Comparison of ENCODE assay signal across 25 cellular contexts in the genomic region with DNA sequence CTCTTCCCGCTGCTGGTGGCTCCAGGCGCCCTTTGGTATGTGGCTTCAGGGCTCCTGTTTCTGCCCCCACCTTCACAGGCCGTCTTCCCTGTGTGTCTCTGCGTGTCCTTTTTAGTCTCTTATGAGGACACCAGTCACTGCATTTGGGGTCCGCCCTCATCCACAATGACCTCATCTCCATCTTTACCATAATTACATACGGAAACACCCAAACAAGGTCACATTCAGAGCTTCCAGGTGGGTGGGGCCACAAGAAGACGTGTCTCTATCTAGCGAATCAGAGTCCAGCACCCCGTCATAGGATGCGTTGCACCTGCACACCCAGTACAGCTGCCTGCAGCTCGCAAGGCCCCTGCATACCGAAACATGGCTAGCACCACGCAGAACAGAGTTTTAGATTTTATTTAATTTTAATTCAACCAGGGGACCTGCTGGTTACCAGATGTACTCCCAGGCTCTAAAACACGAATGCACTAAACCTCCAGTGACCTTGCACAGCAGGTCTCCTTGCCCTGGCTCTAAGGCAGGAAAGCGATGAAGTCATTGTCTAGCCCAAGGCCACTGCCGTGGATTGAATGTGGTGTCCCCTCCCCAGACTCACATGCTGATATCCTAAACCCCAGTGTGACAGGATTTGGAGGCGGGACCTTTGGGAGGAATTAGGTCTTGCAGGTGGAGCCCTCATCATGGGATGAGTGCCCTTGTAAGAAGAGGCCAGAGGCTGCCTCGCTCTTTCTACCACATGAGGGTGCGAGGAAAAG. TPM values are rescaled to one million over a fixed set of nuclear protein-coding genes. Genes with fewer than 3 reads are reported as not detected.
DNase-seq lines count a peak whose midpoint lies in the region; ATAC-seq and TF ChIP-seq lines count a peak whose summit lies in the region.
"Had no signal": no experiment of that assay in that cellular context is flagged by ENCODE, and none has a peak within 500 bp of the region (broad histone marks: within the 10 kb centered on the region; RNA-seq: fewer than 3 reads in every experiment).

No MANE protein-coding gene starts in this region.

- H3K27me3 ChIP-seq in BLaER1 treated with 17β-estradiol and CSF1 and Interleukin-3, amounts not matched to agents 10 nM and 100 nM = peaks cover 0 to 40% (median 0%) of the 10 kb centered on the region in 11 experiments; a peak in 6 of 22 replicates
- H3K27me3 ChIP-seq in HUES6 (ENCODE audit: control insufficient read depth, insufficient read depth, low read length) = no peaks in the 10 kb centered on the region
- H3K27me3 ChIP-seq: stomach had no signal

- no peak overlapping the region for H3K27ac ChIP-seq in BLaER1 treated with 17β-estradiol and CSF1 and Interleukin-3, amounts not matched to agents 10 nM and 100 nM
- H3K27ac ChIP-seq in HUES6 (ENCODE audit: low read depth, low read length) (0 out of 2 replicates have a peak overlapping the region, but pooled peaks have one; percentile 50), caudate nucleus (ENCODE audit: low read depth, low read length) (no peak overlapping the region)
- H3K27ac ChIP-seq: neutrophil, stomach had no signal

- peak overlapping the region in 10 of 11 experiments; percentile 45 to 92 (median 85); a peak in 19 of 22 replicates for H3K4me2 ChIP-seq in BLaER1 treated with 17β-estradiol and CSF1 and Interleukin-3, amounts not matched to agents 10 nM and 100 nM

- no peaks in the 10 kb centered on the region for H3K27me3 Mint-ChIP-seq in WTC11 (ENCODE audit: low read depth)
- H3K27me3 Mint-ChIP-seq: activated naive CD4-positive, alpha-beta T cell treated with anti-CD3 and anti-CD28 coated beads, Interleukin-2, amount 50 U/mL, for 24 hours; CD4-positive, alpha-beta T cell had no signal

- POLR2A ChIA-PET in WTC11 (lab: Charles Lee) = no interaction called here

- CTCF ChIA-PET in WTC11 (lab: Charles Lee) = interaction anchor here (0.6 to 2.0 kb wide), 4 partner anchors 17 to 58 kb away, joined by 3 to 11 read pairs (median 4); no protein-coding TSS in a partner anchor

- H3K9ac ChIP-seq in BLaER1 treated with 17β-estradiol and CSF1 and Interleukin-3, amounts not matched to agents 10 nM and 100 nM = no peak overlapping the region
- peak overlapping the region; percentile 78 for H3K9ac ChIP-seq in HUES6 (ENCODE audit: low read length)

- H3K9me3 ChIP-seq in BLaER1 treated with 17β-estradiol and CSF1 and Interleukin-3, amounts not matched to agents 10 nM and 100 nM (replicated peaks in 1 of 11) = peaks cover 0 to 8% (median 0%) of the 10 kb centered on the region in 11 experiments; a peak in 1 of 22 replicates
- no peaks in the 10 kb centered on the region for H3K9me3 ChIP-seq in HUES6 (ENCODE audit: control insufficient read depth, insufficient read depth, low read depth, low read length)
- H3K9me3 ChIP-seq: neutrophil, stomach had no signal

- no peak for DNase-seq in WTC11 (ENCODE audit: low spot score)
- peak; percentile 63 for DNase-seq in left kidney (ENCODE audit: low read depth, low spot score)
- DNase-seq in caudate nucleus (lab: John Stamatoyannopoulos, UW) = no peak
- DNase-seq in activated gamma-delta T cell (lab: John Stamatoyannopoulos, UW) = no peak
- no peak for DNase-seq in activated CD8-positive, alpha-beta memory T cell treated with anti-CD3 and anti-CD28 coated beads, Interleukin-2, amount 50 U/mL, for 48 hours
- DNase-seq: activated T-cell treated with anti-CD3 and anti-CD28 coated beads, Interleukin-2, amount 50 U/mL, for 72 hours; aorta; CD4-positive, alpha-beta T cell; cerebellar nuclear complex; DMS153; effector memory CD4-positive, alpha-beta T cell; GOT3; immature natural killer cell; NCI-H1417 treated with DMSO at 0.1 percent for 48 hours; NCI-H82; stimulated activated CD4-positive, alpha-beta T cell treated with anti-CD3 and anti-CD28 coated beads, Interleukin-4, amount 100 ng/mL, for 4 hours; stomach; T-helper 9 cell; trophoblast cell had no signal

- H4K20me1 ChIP-seq in BLaER1 treated with 17β-estradiol and CSF1 and Interleukin-3, amounts not matched to agents 10 nM and 100 nM = peaks cover 0 to 25% (median 0%) of the 10 kb centered on the region in 11 experiments; a peak in 2 of 22 replicates

- peaks cover 15% of the 10 kb centered on the region for H3K4me1 Mint-ChIP-seq in WTC11
- H3K4me1 Mint-ChIP-seq: activated naive CD4-positive, alpha-beta T cell treated with anti-CD3 and anti-CD28 coated beads, Interleukin-2, amount 50 U/mL, for 24 hours; immature natural killer cell had no signal

- TF ChIP-seq CTCF in WTC11 (IDR thresholded peaks at IDR 0.05) = no peak

- H3K36me3 ChIP-seq in BLaER1 treated with 17β-estradiol and CSF1 and Interleukin-3, amounts not matched to agents 10 nM and 100 nM = no peaks in the 10 kb centered on the region
- H3K36me3 ChIP-seq in HUES6 (ENCODE audit: control insufficient read depth, insufficient read depth, low read length) = no peaks in the 10 kb centered on the region
- H3K36me3 ChIP-seq: neutrophil, stomach had no signal

- H3K4me1 ChIP-seq in BLaER1 treated with 17β-estradiol and CSF1 and Interleukin-3, amounts not matched to agents 10 nM and 100 nM = peaks cover 6 to 93% (median 88%) of the 10 kb centered on the region in 10 experiments; a peak in 19 of 20 replicates
- peaks cover 21% of the 10 kb centered on the region for H3K4me1 ChIP-seq in HUES6 (ENCODE audit: control insufficient read depth, insufficient read depth, low read length)
- H3K4me1 ChIP-seq: stomach had no signal

- H3K9me3 Mint-ChIP-seq in WTC11 = no peaks in the 10 kb centered on the region
- H3K9me3 Mint-ChIP-seq: activated naive CD4-positive, alpha-beta T cell treated with anti-CD3 and anti-CD28 coated beads, Interleukin-2, amount 50 U/mL, for 24 hours; activated T-cell treated with anti-CD3 and anti-CD28 coated beads, Interleukin-2, amount 50 U/mL, for 72 hours; CD4-positive, alpha-beta T cell; immature natural killer cell had no signal

- no peak overlapping the region for H3K4me3 ChIP-seq in BLaER1 treated with 17β-estradiol and CSF1 and Interleukin-3, amounts not matched to agents 10 nM and 100 nM
- no peak overlapping the region for H3K4me3 ChIP-seq in HUES6 (ENCODE audit: low read depth, low read length)
- H3K4me3 ChIP-seq: GM12878, stomach had no signal

- H3K27ac Mint-ChIP-seq in WTC11 = no peak overlapping the region; the same call in 1 of the 2 replicates
- H3K27ac Mint-ChIP-seq: activated naive CD4-positive, alpha-beta T cell treated with anti-CD3 and anti-CD28 coated beads, Interleukin-2, amount 50 U/mL, for 24 hours; activated T-cell treated with anti-CD3 and anti-CD28 coated beads, Interleukin-2, amount 50 U/mL, for 72 hours; CD4-positive, alpha-beta T cell; immature natural killer cell had no signal

- H3K36me3 Mint-ChIP-seq in WTC11 = no peaks in the 10 kb centered on the region
- H3K36me3 Mint-ChIP-seq: activated naive CD4-positive, alpha-beta T cell treated with anti-CD3 and anti-CD28 coated beads, Interleukin-2, amount 50 U/mL, for 24 hours; immature natural killer cell had no signal

- ATAC-seq in WTC11 (peak; percentile 50), HG02610 (IDR thresholded peaks at IDR 0.05; ENCODE audit: unreplicated experiment) (no peak)
- ATAC-seq: activated T-cell treated with anti-CD3 and anti-CD28 coated beads, Interleukin-2, amount 50 U/mL, for 72 hours; GM12878 had no signal

- no peak overlapping the region for H3K4me3 Mint-ChIP-seq in WTC11
- H3K4me3 Mint-ChIP-seq: activated naive CD4-positive, alpha-beta T cell treated with anti-CD3 and anti-CD28 coated beads, Interleukin-2, amount 50 U/mL, for 24 hours; activated T-cell treated with anti-CD3 and anti-CD28 coated beads, Interleukin-2, amount 50 U/mL, for 72 hours; CD4-positive, alpha-beta T cell; immature natural killer cell had no signal

TF ChIP-seq in WTC11, 78 proteins besides CTCF, POLR2A, EP300 and RAD21 (continues in another document):
- TF ChIP-seq, protein P1, sequence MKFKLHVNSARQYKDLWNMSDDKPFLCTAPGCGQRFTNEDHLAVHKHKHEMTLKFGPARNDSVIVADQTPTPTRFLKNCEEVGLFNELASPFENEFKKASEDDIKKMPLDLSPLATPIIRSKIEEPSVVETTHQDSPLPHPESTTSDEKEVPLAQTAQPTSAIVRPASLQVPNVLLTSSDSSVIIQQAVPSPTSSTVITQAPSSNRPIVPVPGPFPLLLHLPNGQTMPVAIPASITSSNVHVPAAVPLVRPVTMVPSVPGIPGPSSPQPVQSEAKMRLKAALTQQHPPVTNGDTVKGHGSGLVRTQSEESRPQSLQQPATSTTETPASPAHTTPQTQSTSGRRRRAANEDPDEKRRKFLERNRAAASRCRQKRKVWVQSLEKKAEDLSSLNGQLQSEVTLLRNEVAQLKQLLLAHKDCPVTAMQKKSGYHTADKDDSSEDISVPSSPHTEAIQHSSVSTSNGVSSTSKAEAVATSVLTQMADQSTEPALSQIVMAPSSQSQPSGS (CRISPR knock-in tag; IDR thresholded peaks at IDR 0.05; ENCODE audit: borderline replicate concordance, low read depth) = no peak
- no peak for TF ChIP-seq USF2 (CRISPR knock-in tag; IDR thresholded peaks at IDR 0.05)
- no peak for TF ChIP-seq E2F1 (CRISPR knock-in tag; IDR thresholded peaks at IDR 0.05)
- TF ChIP-seq, protein P2, sequence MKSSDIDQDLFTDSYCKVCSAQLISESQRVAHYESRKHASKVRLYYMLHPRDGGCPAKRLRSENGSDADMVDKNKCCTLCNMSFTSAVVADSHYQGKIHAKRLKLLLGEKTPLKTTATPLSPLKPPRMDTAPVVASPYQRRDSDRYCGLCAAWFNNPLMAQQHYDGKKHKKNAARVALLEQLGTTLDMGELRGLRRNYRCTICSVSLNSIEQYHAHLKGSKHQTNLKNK (CRISPR knock-in tag; IDR thresholded peaks at IDR 0.05) = no peak
- no peak for TF ChIP-seq NFYB (CRISPR knock-in tag; conservative IDR thresholded peaks at IDR 0.05; ENCODE audit: low read depth)
- TF ChIP-seq JUN (CRISPR knock-in tag; IDR thresholded peaks at IDR 0.05) = no peak

RNA-seq across cellular contexts. Expression of gene ABLIM2, which starts 30.3 kb away (rescaled TPM):
- total RNA-seq in WTC11 (2021) = 2.6 to 3.9 TPM (median 2.8 TPM) in 3 replicates
